In the genomic region with DNA sequence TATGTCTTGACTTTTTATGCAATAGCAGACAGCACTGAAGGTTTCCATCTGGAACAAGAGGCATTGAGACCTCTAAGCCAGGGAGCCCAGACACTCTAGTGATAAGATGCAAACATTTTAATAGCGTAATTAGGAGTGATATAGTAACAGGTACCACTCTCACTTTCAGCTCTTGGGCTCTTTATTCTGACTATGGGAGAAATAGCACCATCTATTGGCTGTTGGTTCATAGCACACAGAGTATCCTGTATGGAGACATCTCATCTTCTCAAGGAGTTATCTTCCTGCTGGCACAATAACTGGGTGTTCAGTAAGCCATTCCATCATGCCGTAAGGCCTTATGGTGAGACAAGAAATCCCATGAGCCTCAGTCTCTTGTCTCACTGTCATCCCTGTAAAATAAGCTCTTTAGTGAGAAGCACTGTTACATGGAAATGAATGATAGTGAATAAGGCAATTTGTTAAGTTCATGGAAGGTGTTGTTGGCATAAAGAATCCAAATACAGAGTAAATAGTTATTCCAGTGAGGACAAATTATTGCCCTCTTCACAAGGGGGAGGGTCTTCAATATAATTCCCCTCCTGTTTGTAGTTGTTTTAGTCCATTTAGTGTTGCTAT, we compare ENCODE assay signal across 9 cellular contexts. TPM values are rescaled to one million over a fixed set of nuclear protein-coding genes. Genes with fewer than 3 reads are reported as not detected.
DNase-seq lines count a peak whose midpoint lies in the region; ATAC-seq, FAIRE-seq and TF ChIP-seq lines count a peak whose summit lies in the region.
"Had no signal": no experiment of that assay in that cellular context is flagged by ENCODE, and none has a peak within 500 bp of the region (broad histone marks: within the 10 kb centered on the region; RNA-seq: fewer than 3 reads in every experiment).

No MANE protein-coding gene starts in this region.

- peaks cover 31% of the 10 kb centered on the region for H3K36me3 Mint-ChIP-seq in activated naive CD8-positive, alpha-beta T cell treated with anti-CD3 and anti-CD28 coated beads, Interleukin-2, amount 50 U/mL, for 24 hours (ENCODE audit: low read depth)

- H2AFZ ChIP-seq in MM.1S (ENCODE audit: low read length) = no peak overlapping the region
- H2AFZ ChIP-seq in HepG2 (ENCODE audit: low read length) = no peak overlapping the region

- H3K9me2 ChIP-seq in MM.1S (replicated peaks; ENCODE audit: insufficient read depth, low read length) = no peaks in the 10 kb centered on the region

- no peak overlapping the region for H3K4me2 ChIP-seq in MM.1S (ENCODE audit: low read depth, low read length)
- H3K4me2 ChIP-seq in HepG2 (ENCODE audit: low read depth, low read length) = no peak overlapping the region

- H3K27ac ChIP-seq in MM.1S (ENCODE audit: low read length) (no peak overlapping the region), HepG2 (ENCODE audit: extremely low read length, insufficient read depth, low read length) (no peak overlapping the region)

- H3K9ac ChIP-seq in MM.1S (ENCODE audit: low read length) (no peak overlapping the region), HepG2 (ENCODE audit: insufficient read depth, low read depth, low read length) (no peak overlapping the region)

- in situ Hi-C loops in HepG2 (cut with HindIII; ENCODE audit: extremely low pct_ligation_motif_present, low pct_unique_long_range_greater_than_20kb) = loop anchor here (5.0 kb wide), 1 partner anchor 348 kb away; no protein-coding TSS in a partner anchor

- no peaks in the 10 kb centered on the region for H3K36me3 ChIP-seq in MM.1S (replicated peaks; ENCODE audit: insufficient read depth, low read length)
- H3K36me3 ChIP-seq in HepG2 (replicated peaks in 1 of 2; ENCODE audit: control insufficient read depth in 1 of 2, insufficient read depth in 2 of 2, low read length in 2 of 2) = peaks cover 2 to 17% of the 10 kb centered on the region in 2 experiments; a peak in 4 of 5 replicates

- DNase-seq in DMS 273 (lab: John Stamatoyannopoulos, UW; ENCODE audit: unreplicated experiment) = peak; percentile 68
- DNase-seq in MM.1S = peak; percentile 30
- peak; percentile 59 for DNase-seq in amniotic epithelial cell (ENCODE audit: low read depth)
- DNase-seq in HepG2 (ENCODE audit: low spot score) = peak; percentile 60
- no peak for DNase-seq in ecto neural progenitor cell (ENCODE audit: low spot score)
- no peak for DNase-seq in activated naive CD8-positive, alpha-beta T cell treated with anti-CD3 and anti-CD28 coated beads, Interleukin-2, amount 50 U/mL, for 24 hours

- H3K79me2 ChIP-seq in MM.1S (ENCODE audit: low read length) (no peaks in the 10 kb centered on the region), HepG2 (ENCODE audit: insufficient read depth, low read length) (no peaks in the 10 kb centered on the region)

- H3K4me3 ChIP-seq in MM.1S (ENCODE audit: low read length) = no peak overlapping the region
- H3K4me3 ChIP-seq in HepG2 (replicated peaks in 1 of 3; ENCODE audit: insufficient read depth in 1 of 3, low read depth in 2 of 3, low read length in 3 of 3) = no peak overlapping the region

- intact Hi-C loops in HepG2 (cut with micrococcal nuclease; ENCODE audit: unreplicated experiment) = loop anchor here (1.0 kb wide), 3 partner anchors 137 to 351 kb away; no protein-coding TSS in a partner anchor

- H3K4me1 ChIP-seq in MM.1S (ENCODE audit: low read length) (0 out of 2 replicates have a peak, but pooled peaks cover 5% of the 10 kb centered on the region), HepG2 (ENCODE audit: insufficient read depth, low read length) (peaks cover 14% of the 10 kb centered on the region; the same call in 1 of the 2 replicates)

- 76% methylated on average over 2 of the region's 2 CpGs for WGBS in HepG2 (ENCODE audit: low lambda C conversion rate)

- FAIRE-seq in HepG2 (lab: Jason Lieb, UNC) = peak; percentile 70

- no peaks in the 10 kb centered on the region for H3K9me3 ChIP-seq in MM.1S (replicated peaks; ENCODE audit: insufficient read depth, low read length)
- H3K9me3 ChIP-seq in HepG2 (ENCODE audit: low read length) = no peaks in the 10 kb centered on the region

- POLR2A ChIA-PET in HepG2 (lab: Yijun Ruan, JAX) = interaction anchor here (1.0 to 1.6 kb wide), 2 partner anchors 215 to 351 kb away, joined by 4 to 9 read pairs; no protein-coding TSS in a partner anchor

- CTCF ChIA-PET in HepG2 (lab: Yijun Ruan, JAX; ENCODE audit: low intra/inter-chr PET ratio, low total read pairs) = interaction anchor here (1.0 to 3.6 kb wide), 3 partner anchors 137 to 351 kb away, joined by 7 to 23 read pairs (median 15); no protein-coding TSS in a partner anchor

- H3K27me3 ChIP-seq in MM.1S (replicated peaks; ENCODE audit: insufficient read depth, low read length) = no peaks in the 10 kb centered on the region
- 0 out of 5 replicates have a peak, but pooled peaks cover 0 to under 1% of the 10 kb centered on the region in 2 experiments for H3K27me3 ChIP-seq in HepG2 (ENCODE audit: control insufficient read depth in 1 of 2, insufficient read depth in 2 of 2, low read length in 2 of 2)

- ATAC-seq in GM19395 (IDR thresholded peaks at IDR 0.05; ENCODE audit: unreplicated experiment) = peak; percentile 62
- peak; percentile 84 for ATAC-seq in HepG2
- ATAC-seq in HG03342 (IDR thresholded peaks at IDR 0.05; ENCODE audit: unreplicated experiment) = no peak
- ATAC-seq in activated naive CD8-positive, alpha-beta T cell treated with anti-CD3 and anti-CD28 coated beads, Interleukin-2, amount 50 U/mL, for 24 hours = no peak

- H3K27ac Mint-ChIP-seq in activated naive CD8-positive, alpha-beta T cell treated with anti-CD3 and anti-CD28 coated beads, Interleukin-2, amount 50 U/mL, for 24 hours = no peak overlapping the region
- H3K27ac Mint-ChIP-seq: T-helper 1 cell treated with Interleukin-12 subunit alpha and Interleukin-12 subunit beta and Interleukin-4 antibody, amounts not matched to agents 30 μg/mL and 1 μg/mL, for 36 hours had no signal

- peak; percentile 78 for TF ChIP-seq RAD21 in HepG2 (CRISPR knock-in tag; IDR thresholded peaks at IDR 0.05)

- no peaks in the 10 kb centered on the region for H3K9me3 Mint-ChIP-seq in activated naive CD8-positive, alpha-beta T cell treated with anti-CD3 and anti-CD28 coated beads, Interleukin-2, amount 50 U/mL, for 24 hours
- H3K9me3 Mint-ChIP-seq: T-helper 1 cell treated with Interleukin-12 subunit alpha and Interleukin-12 subunit beta and Interleukin-4 antibody, amounts not matched to agents 30 μg/mL and 1 μg/mL, for 36 hours had no signal

- H3K4me3 Mint-ChIP-seq in activated naive CD8-positive, alpha-beta T cell treated with anti-CD3 and anti-CD28 coated beads, Interleukin-2, amount 50 U/mL, for 24 hours = no peak overlapping the region
- H3K4me3 Mint-ChIP-seq: T-helper 1 cell treated with Interleukin-12 subunit alpha and Interleukin-12 subunit beta and Interleukin-4 antibody, amounts not matched to agents 30 μg/mL and 1 μg/mL, for 36 hours had no signal

- no peak for TF ChIP-seq POLR2A in HepG2 (IDR thresholded peaks at IDR 0.05; ENCODE audit: insufficient read depth in 1 of 2, low read depth in 2 of 2, low read length in 2 of 2)

- no TSS peak for BruUV-seq in HepG2 (replicated peaks; lab: Mats Ljungman, UMichigan)

- peak; percentile 73 for TF ChIP-seq CTCF in MM.1S (IDR thresholded peaks at IDR 0.05; ENCODE audit: low read length)
- peak; percentile 89 for TF ChIP-seq CTCF in HepG2 (CRISPR knock-in tag; IDR thresholded peaks at IDR 0.05)

- H3K27me3 Mint-ChIP-seq in activated naive CD8-positive, alpha-beta T cell treated with anti-CD3 and anti-CD28 coated beads, Interleukin-2, amount 50 U/mL, for 24 hours = no peaks in the 10 kb centered on the region

- H3K4me1 Mint-ChIP-seq in activated naive CD8-positive, alpha-beta T cell treated with anti-CD3 and anti-CD28 coated beads, Interleukin-2, amount 50 U/mL, for 24 hours = peaks cover 14% of the 10 kb centered on the region

- H3F3A ChIP-seq in MM.1S (ENCODE audit: insufficient read depth, low read length) = no peaks in the 10 kb centered on the region

- TF ChIP-seq EP300 in HepG2 (IDR thresholded peaks at IDR 0.05; ENCODE audit: low read depth in 2 of 2, low read length in 2 of 2) (no peak), HepG2 (CRISPR knock-in tag; IDR thresholded peaks at IDR 0.05; ENCODE audit: borderline replicate concordance) (no peak)

- H4K20me1 ChIP-seq in MM.1S (ENCODE audit: insufficient read depth, low read length) (no peaks in the 10 kb centered on the region), HepG2 (ENCODE audit: insufficient read depth, low read length) (no peaks in the 10 kb centered on the region)

TF ChIP-seq in HepG2, 621 proteins besides CTCF, POLR2A, EP300 and RAD21 (continues in another document):
- no peak for TF ChIP-seq ZNF605 (CRISPR knock-in tag; IDR thresholded peaks at IDR 0.05)

RNA-seq across cellular contexts. Expression of gene THUMPD2, which starts 48.3 kb away (rescaled TPM):
- 15.6 and 21.2 TPM in 2 replicates for total RNA-seq in HepG2 (2016; rRNA removed; fragmentation: Illumina TruSeq; extraction: Trizol)
- 5.0 and 7.1 TPM in 2 replicates for total RNA-seq in HepG2 (2016; cell fraction: cytosol; rRNA removed; fragmentation: Illumina TruSeq; extraction: Trizol; ENCODE audit: low read depth)
- total RNA-seq in HepG2 (2016; cell fraction: insoluble cytoplasmic fraction; rRNA removed; fragmentation: Illumina TruSeq; extraction: Trizol) = 18.0 and 20.6 TPM in 2 replicates
- 7.0 and 9.7 TPM in 2 replicates for total RNA-seq in HepG2 (2016; cell fraction: membrane; rRNA removed; fragmentation: Illumina TruSeq; extraction: Trizol)
- total RNA-seq in HepG2 (2016; cell fraction: nucleus; rRNA removed; fragmentation: Illumina TruSeq; extraction: Trizol) = 25.7 and 29.0 TPM in 2 replicates
- 11.8 and 12.2 TPM in 2 replicates for polyA plus RNA-seq in HepG2 (2011; rRNA removed)
- 4.0 and 5.9 TPM in 2 replicates for polyA plus RNA-seq in HepG2 (2011; cell fraction: cytosol; rRNA removed)
- polyA plus RNA-seq in HepG2 (2011; cell fraction: nucleus; rRNA removed) = 11.5 and 14.3 TPM in 2 replicates
- polyA plus RNA-seq in HepG2 (2012) = 11.8 and 15.7 TPM in 2 replicates
- 2.6 and 2.8 TPM in 2 replicates for polyA plus RNA-seq in HepG2 (2016; cell fraction: cytosol; fragmentation: Illumina TruSeq; extraction: Trizol; ENCODE audit: low read depth)
- polyA plus RNA-seq in HepG2 (2016; cell fraction: insoluble cytoplasmic fraction; fragmentation: Illumina TruSeq; extraction: Trizol; ENCODE audit: low read depth) = 20.7 and 21.6 TPM in 2 replicates
- 4.4 and 5.0 TPM in 2 replicates for polyA plus RNA-seq in HepG2 (2016; cell fraction: membrane; fragmentation: Illumina TruSeq; extraction: Trizol; ENCODE audit: low read depth)
- polyA plus RNA-seq in HepG2 (2016; cell fraction: nucleus; fragmentation: Illumina TruSeq; extraction: Trizol; ENCODE audit: insufficient read depth, low read depth) = 29.8 and 30.6 TPM in 2 replicates
- 5.8 and 11.7 TPM in 2 replicates for polyA minus RNA-seq in HepG2 (2011; rRNA and poly(A)+ RNA removed; ENCODE audit: low replicate concordance)
- polyA minus RNA-seq in HepG2 (2011; cell fraction: cytosol; rRNA and poly(A)+ RNA removed) = 2.6 and 4.5 TPM in 2 replicates
- 34.9 and 67.8 TPM in 2 replicates for polyA minus RNA-seq in HepG2 (2011; cell fraction: nucleus; rRNA and poly(A)+ RNA removed)

Comparison
In these comparisons a context has a peak if more than half of its experiments do, and no peak if none do; other contexts are left out.
1. DNase-seq: peak in DMS 273 (single experiment), MM.1S (single experiment), amniotic epithelial cell (single experiment) and HepG2 (single experiment); none in ecto neural progenitor cell (single experiment) and activated naive CD8-positive, alpha-beta T cell treated with anti-CD3 and anti-CD28 coated beads, Interleukin-2, amount 50 U/mL, for 24 hours (single experiment).
2. ATAC-seq: peak in GM19395 (single experiment) and HepG2 (single experiment); none in HG03342 (single experiment) and activated naive CD8-positive, alpha-beta T cell treated with anti-CD3 and anti-CD28 coated beads, Interleukin-2, amount 50 U/mL, for 24 hours (single experiment).